9 cellular contexts compared by ENCODE assay signal in genomic region chr18:54392621-54393023, GRCh38. TPM values are rescaled to one million over a fixed set of nuclear protein-coding genes. Genes with fewer than 3 reads are reported as not detected.
DNase-seq lines count a peak whose midpoint lies in the region; ATAC-seq and TF ChIP-seq lines count a peak whose summit lies in the region.
"Had no signal": no experiment of that assay in that cellular context is flagged by ENCODE, and none has a peak within 500 bp of the region (broad histone marks: within the 10 kb centered on the region; RNA-seq: fewer than 3 reads in every experiment).

No MANE protein-coding gene starts in this region.

- TF ChIP-seq CTCF in GM12873 (IDR thresholded peaks at IDR 0.05; ENCODE audit: insufficient read depth, low read depth, low read length, missing control alignments) (peak; percentile 73), esophagus squamous epithelium (IDR thresholded peaks at IDR 0.05) (peak; percentile 50 to 80 (median 64)), neutrophil (IDR thresholded peaks at IDR 0.05) (peak; percentile 76)

- TF ChIP-seq POLR2A in esophagus squamous epithelium (IDR thresholded peaks at IDR 0.05), result no peak

- no peak overlapping the region for H3K9ac ChIP-seq in SK-N-MC (ENCODE audit: insufficient read length)

- 45 to 50% methylated on average over 2 of the region's 2 CpGs for WGBS in esophagus squamous epithelium, 2 donors

- no peaks in the 10 kb centered on the region for H3K36me3 ChIP-seq in SK-N-MC (ENCODE audit: insufficient read depth, low read length)
- H3K36me3 ChIP-seq in esophagus squamous epithelium, result no peaks in the 10 kb centered on the region
- no peaks in the 10 kb centered on the region for H3K36me3 ChIP-seq in neutrophil

- H3K27ac ChIP-seq in SK-N-MC (no peak overlapping the region), esophagus squamous epithelium (no peak overlapping the region), neutrophil (no peak overlapping the region)

- intact Hi-C loops in esophagus squamous epithelium (cut with DNase I), result no loop called here

- peak; percentile 53 for ATAC-seq in HG02571 (IDR thresholded peaks at IDR 0.05; ENCODE audit: unreplicated experiment)

- H3K9me3 ChIP-seq in SK-N-MC (ENCODE audit: low read depth, low read length) (no peaks in the 10 kb centered on the region), esophagus squamous epithelium (no peaks in the 10 kb centered on the region), neutrophil (no peaks in the 10 kb centered on the region)

- in situ Hi-C loops in ACHN (cut with HindIII; ENCODE audit: low pct_ligation_motif_present, low pct_unique_long_range_greater_than_20kb, low sequenced_read_pairs), result no loop called here

- H3K4me1 ChIP-seq in esophagus squamous epithelium (no peaks in the 10 kb centered on the region), neutrophil (ENCODE audit: control insufficient read depth in 1 of 2, insufficient read depth in 1 of 2, low read depth in 1 of 2, low read length in 1 of 2) (no peaks in the 10 kb centered on the region)

- peak; percentile 74 for DNase-seq in ACHN
- DNase-seq in NCI-H1048 (lab: John Stamatoyannopoulos, UW), result peak; percentile 1
- peak; percentile 58 for DNase-seq in SK-N-MC (ENCODE audit: low read depth, low spot score)
- no peak for DNase-seq in esophagus squamous epithelium (lab: John Stamatoyannopoulos, UW)
- DNase-seq in islet precursor cell, result no peak

- peaks cover 0 to 2% (median 0%) of the 10 kb centered on the region in 4 donors for H3K27me3 ChIP-seq in esophagus squamous epithelium
- peaks cover 12% of the 10 kb centered on the region for H3K27me3 ChIP-seq in neutrophil

- H3K4me3 ChIP-seq in SK-N-MC (no peak overlapping the region; the same call in 1 of the 2 replicates), esophagus squamous epithelium (no peak overlapping the region), neutrophil (ENCODE audit: low read depth in 1 of 2, low read length in 1 of 2) (no peak overlapping the region)

RNA-seq across cellular contexts. Expression of gene C18orf54, which starts 34.9 kb away (rescaled TPM):
- total RNA-seq in esophagus squamous epithelium, result 1 to 10 TPM in 3 of 4 donors, under 1 TPM in 1; 0.34 to 1.7 (median 1.5) TPM

RNA-seq across cellular contexts. Expression of gene STARD6, which starts 35.0 kb away (rescaled TPM):
- total RNA-seq in esophagus squamous epithelium, result not detected
- total RNA-seq: natural killer cell treated with Interleukin-12 subunit alpha and Interleukin-12 subunit beta and Interleukin-15 and Interleukin-18, amount 100 ng/mL, for 72 hours had no signal

Comparison
In these comparisons a context has a peak if more than half of its experiments do, and no peak if none do; other contexts are left out.
1. DNase-seq: peak in ACHN (single experiment), NCI-H1048 (single experiment) and SK-N-MC (single experiment); none in esophagus squamous epithelium (single experiment) and islet precursor cell (single experiment).
2. Peak in every context shown above with its lines, with median percentiles within 50 percentile points of each other: CTCF ChIP-seq.